8 cellular contexts compared by ENCODE assay signal in genomic region chr3:157129782-157130137, GRCh38. TPM values are rescaled to one million over a fixed set of nuclear protein-coding genes. Genes with fewer than 3 reads are reported as not detected.
A peak's percentile ranks its signal among the peaks of the same experiment; 100 is the strongest.
DNase-seq lines count a peak whose midpoint lies in the region; ATAC-seq, FAIRE-seq and TF ChIP-seq lines count a peak whose summit lies in the region.

No MANE protein-coding gene starts in this region.

- no peaks in the 10 kb centered on the region for H4K20me1 ChIP-seq in keratinocyte (ENCODE audit: control insufficient read depth, extremely low read depth, insufficient read depth, low read length)

- 50 to 63% (median 56%) methylated on average over 9 of the region's 9 CpGs for WGBS in heart left ventricle, 4 donors

- no peak for DNase-seq in heart left ventricle
- DNase-seq in Right ventricle myocardium superior, result no peak
- peak in 1 of 2 donors; percentile 28 for DNase-seq in activated naive CD4-positive, alpha-beta T cell treated with anti-CD3 and anti-CD28 coated beads, Interleukin-2, amount 50 U/mL, for 72 hours (ENCODE audit: low spot score in 2 of 2)
- no peak for DNase-seq in keratinocyte (ENCODE audit: low read depth, low spot score)
- DNase-seq in stimulated activated naive B cell treated with anti-CD40 and anti-IgM and Interleukin-4, amounts not matched to agents 10 μg/mL and 1 μg/mL and 100 μg/mL, for 72 hours, result no peak
- no peak for DNase-seq in NCI-H774 (lab: John Stamatoyannopoulos, UW)
- DNase-seq in NCI-H748 (lab: John Stamatoyannopoulos, UW; ENCODE audit: unreplicated experiment), result no peak
- no peak for DNase-seq in NCI-H82 (lab: John Stamatoyannopoulos, UW)

- peaks cover 22 to 36% of the 10 kb centered on the region in 2 donors for H3K4me1 Mint-ChIP-seq in stimulated activated naive B cell treated with anti-CD40 and anti-IgM and Interleukin-4, amounts not matched to agents 10 μg/mL and 1 μg/mL and 100 μg/mL, for 72 hours

- TF ChIP-seq POLR2A in heart left ventricle (IDR thresholded peaks at IDR 0.05), result no peak

- peaks cover 5 to 68% (median 44%) of the 10 kb centered on the region in 12 donors for H3K4me1 ChIP-seq in heart left ventricle
- H3K4me1 ChIP-seq in keratinocyte (ENCODE audit: control insufficient read depth, extremely low read depth, insufficient read depth, low read length), result peaks cover 89% of the 10 kb centered on the region

- H3K4me3 Mint-ChIP-seq in stimulated activated naive B cell treated with anti-CD40 and anti-IgM and Interleukin-4, amounts not matched to agents 10 μg/mL and 1 μg/mL and 100 μg/mL, for 72 hours, result peak overlapping the region; percentile 42 to 50

- H3K79me2 ChIP-seq in keratinocyte (ENCODE audit: control insufficient read depth, insufficient read depth, low read length), result no peaks in the 10 kb centered on the region

- H3K27me3 ChIP-seq in heart left ventricle, result no peaks in the 10 kb centered on the region
- H3K27me3 ChIP-seq in keratinocyte (ENCODE audit: control insufficient read depth, extremely low read depth, insufficient read depth, low read length), result no peaks in the 10 kb centered on the region

- intact Hi-C loops in heart left ventricle (cut with DNase I), result loop anchor here (1.0 to 10.0 kb wide), 19 partner anchors 37 to 982 kb away; partner anchors contain the start of genes LEKR1 (in 5 of the 10), TIPARP (in 2 of the 10) and SSR3 (in 1 of the 10)
- intact Hi-C loops in Right ventricle myocardium superior (cut with DNase I), result loop anchor here (10.0 kb wide), 1 partner anchor 295 kb away; no protein-coding TSS in a partner anchor

- TF ChIP-seq CTCF in heart left ventricle (IDR thresholded peaks at IDR 0.05) (no peak), keratinocyte (optimal IDR thresholded peaks at IDR 0.05 in 1 of 3, IDR thresholded peaks at IDR 0.05 in 1 of 3, conservative IDR thresholded peaks at IDR 0.05 in 1 of 3; ENCODE audit: extremely low read depth in 1 of 3, insufficient read depth in 2 of 3, low read length in 3 of 3) (no peak)

- H3K9me3 Mint-ChIP-seq in activated naive CD4-positive, alpha-beta T cell treated with anti-CD3 and anti-CD28 coated beads, Interleukin-2, amount 50 U/mL, for 72 hours, result no peaks in the 10 kb centered on the region
- H3K9me3 Mint-ChIP-seq in stimulated activated naive B cell treated with anti-CD40 and anti-IgM and Interleukin-4, amounts not matched to agents 10 μg/mL and 1 μg/mL and 100 μg/mL, for 72 hours, result no peaks in the 10 kb centered on the region

- peak overlapping the region; percentile 39 for H3K4me2 ChIP-seq in keratinocyte (ENCODE audit: control insufficient read depth, extremely low read depth, insufficient read depth, low read depth, low read length)

- H3K9me1 ChIP-seq in keratinocyte (ENCODE audit: control insufficient read depth, extremely low read depth, insufficient read depth, low read length), result no peaks in the 10 kb centered on the region

- H3K9ac ChIP-seq in keratinocyte (ENCODE audit: control insufficient read depth, extremely low read depth, insufficient read depth, low read length), result peak overlapping the region; percentile 88

- H3K4me3 ChIP-seq in heart left ventricle (peak overlapping the region in 6 of 12 donors; percentile 23 to 43 (median 32)), keratinocyte (ENCODE audit: control insufficient read depth in 2 of 3, extremely low read depth in 1 of 3, insufficient read depth in 2 of 3, low read depth in 1 of 3, low read length in 3 of 3) (peak overlapping the region in 1 of 3 experiments; percentile 3)

- H3K36me3 Mint-ChIP-seq in activated naive CD4-positive, alpha-beta T cell treated with anti-CD3 and anti-CD28 coated beads, Interleukin-2, amount 50 U/mL, for 72 hours, result peaks cover 0 to 8% of the 10 kb centered on the region in 2 donors
- no peaks in the 10 kb centered on the region for H3K36me3 Mint-ChIP-seq in stimulated activated naive B cell treated with anti-CD40 and anti-IgM and Interleukin-4, amounts not matched to agents 10 μg/mL and 1 μg/mL and 100 μg/mL, for 72 hours

- peak overlapping the region; percentile 4 for H2AFZ ChIP-seq in keratinocyte (ENCODE audit: control insufficient read depth, low read length)

- no peak for FAIRE-seq in keratinocyte (lab: Jason Lieb, UNC)

- dilution Hi-C loops in keratinocyte (cut with MboI; ENCODE audit: extremely low pct_ligation_motif_present, low sequenced_read_pairs), result no loop called here

- H3K27me3 Mint-ChIP-seq in stimulated activated naive B cell treated with anti-CD40 and anti-IgM and Interleukin-4, amounts not matched to agents 10 μg/mL and 1 μg/mL and 100 μg/mL, for 72 hours, result no peaks in the 10 kb centered on the region

- H3K27ac Mint-ChIP-seq in activated naive CD4-positive, alpha-beta T cell treated with anti-CD3 and anti-CD28 coated beads, Interleukin-2, amount 50 U/mL, for 72 hours, result peak overlapping the region; percentile 96 to 98
- H3K27ac Mint-ChIP-seq in stimulated activated naive B cell treated with anti-CD40 and anti-IgM and Interleukin-4, amounts not matched to agents 10 μg/mL and 1 μg/mL and 100 μg/mL, for 72 hours, result peak overlapping the region; percentile 81

- H3K9me3 ChIP-seq in heart left ventricle (no peaks in the 10 kb centered on the region), keratinocyte (ENCODE audit: control insufficient read depth, low read depth, low read length) (no peaks in the 10 kb centered on the region)

- H3K36me3 ChIP-seq in heart left ventricle, result no peaks in the 10 kb centered on the region
- H3K36me3 ChIP-seq in keratinocyte (ENCODE audit: control insufficient read depth in 2 of 2, extremely low read depth in 1 of 2, insufficient read depth in 2 of 2, low read length in 2 of 2), result no peaks in the 10 kb centered on the region

- peak overlapping the region; percentile 68 to 88 (median 80) for H3K27ac ChIP-seq in heart left ventricle
- peak overlapping the region; percentile 100 for H3K27ac ChIP-seq in keratinocyte (ENCODE audit: control insufficient read depth, insufficient read depth, low read length)

- ATAC-seq in heart left ventricle, result peak in 1 of 4 donors; percentile 8
- no peak for ATAC-seq in Right ventricle myocardium superior (ENCODE audit: poor library complexity)
- peak in 1 of 2 donors; percentile 0 for ATAC-seq in activated naive CD4-positive, alpha-beta T cell treated with anti-CD3 and anti-CD28 coated beads, Interleukin-2, amount 50 U/mL, for 72 hours
- no peak for ATAC-seq in stimulated activated naive B cell treated with anti-CD40 and anti-IgM and Interleukin-4, amounts not matched to agents 10 μg/mL and 1 μg/mL and 100 μg/mL, for 72 hours (replicated peaks)

RNA-seq across cellular contexts. Expression of gene CCNL1, which starts 30.2 kb away (rescaled TPM):
- total RNA-seq in heart left ventricle (10 to 100 TPM; 15.5 to 66.7 (median 26.8) TPM), Right ventricle myocardium superior (20.2 TPM)
- polyA plus RNA-seq in heart left ventricle (10 to 100 TPM; 19.4 to 25.3 TPM), keratinocyte (59.1 to 136 TPM (median 118 TPM) in 3 replicates)
- total RNA-seq in activated naive CD4-positive, alpha-beta T cell treated with anti-CD3 and anti-CD28 coated beads, Interleukin-2, amount 50 U/mL, for 72 hours, result 100 to 1,000 TPM; 260 to 288 TPM
- polyA plus RNA-seq in keratinocyte (2011; ENCODE audit: low read depth), result 698 TPM
- 11.9 and 23.3 TPM in 2 replicates for polyA plus RNA-seq in keratinocyte (2011; cell fraction: cytosol; rRNA removed)
- polyA plus RNA-seq in keratinocyte (2011; cell fraction: nucleus; rRNA removed), result 262 and 357 TPM in 2 replicates
- 33.1 and 117 TPM in 2 replicates for polyA plus RNA-seq in keratinocyte (2012; ENCODE audit: low replicate concordance)
- polyA minus RNA-seq in keratinocyte, result 27.8 to 153 TPM (median 85.5 TPM) in 3 replicates
- 33.8 TPM for polyA minus RNA-seq in keratinocyte (2011; cell fraction: cytosol; rRNA and poly(A)+ RNA removed)
- 279 and 325 TPM in 2 replicates for polyA minus RNA-seq in keratinocyte (2011; cell fraction: nucleus; rRNA and poly(A)+ RNA removed)
